ENCODE assay signal across 8 cellular contexts in the genomic region with DNA sequence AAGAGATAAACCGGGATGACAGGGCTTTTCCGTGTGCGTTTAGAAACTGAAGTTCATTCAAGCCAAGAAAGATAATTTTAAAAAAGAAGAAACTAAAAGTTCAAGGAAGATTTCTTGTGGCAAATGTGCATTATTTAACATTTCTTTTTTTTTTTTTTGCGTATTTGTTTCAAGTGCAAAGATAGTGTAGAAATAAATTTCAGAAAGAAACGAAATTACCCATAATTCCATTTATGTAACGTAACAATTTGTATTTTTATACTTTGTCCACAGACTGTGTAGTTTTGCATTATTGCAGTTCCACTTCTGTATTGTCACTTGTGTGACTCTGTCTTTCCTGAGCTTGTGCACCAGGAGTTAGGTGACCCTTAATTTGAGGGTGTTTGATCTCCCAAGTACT.
"Had no signal": no experiment of that assay in that cellular context is flagged by ENCODE, and none has a peak within 500 bp of the region (broad histone marks: within the 10 kb centered on the region; RNA-seq: fewer than 3 reads in every experiment).

No MANE protein-coding gene starts in this region.

- H3K9ac ChIP-seq: GM23248, KMS-11 had no signal

- FAIRE-seq: HTR-8/SVneo had no signal

- H2AFZ ChIP-seq: GM23248 had no signal

- H3K27ac ChIP-seq: GM23248, HL-60, KMS-11 had no signal

- DNase-seq: GM23248, GOT3, H7, HCEC 1CT, KBM-7 had no signal

- H3K4me3 ChIP-seq: GM23248 had no signal

- H3K4me2 ChIP-seq: KMS-11 had no signal
